ENCODE assay signal across 20 cellular contexts in genomic region chr19:32876919-32877285, GRCh38. TPM values are rescaled to one million over a fixed set of nuclear protein-coding genes. Genes with fewer than 3 reads are reported as not detected.
DNase-seq lines count a peak whose midpoint lies in the region; ATAC-seq and TF ChIP-seq lines count a peak whose summit lies in the region.
"Had no signal": no experiment of that assay in that cellular context is flagged by ENCODE, and none has a peak within 500 bp of the region (broad histone marks: within the 10 kb centered on the region; RNA-seq: fewer than 3 reads in every experiment).

No MANE protein-coding gene starts in this region.

- no peaks in the 10 kb centered on the region for H3K9me2 ChIP-seq in PC-3 (replicated peaks; ENCODE audit: low read length)

- H3K4me1 ChIP-seq in PC-3 (ENCODE audit: insufficient read depth, low read length) (peaks cover 13% of the 10 kb centered on the region), smooth muscle cell (ENCODE audit: low read depth) (no peaks in the 10 kb centered on the region)
- H3K4me1 ChIP-seq: breast epithelium, gastroesophageal sphincter, stomach had no signal

- H3K27ac ChIP-seq in PC-3 (ENCODE audit: low read length) (peak overlapping the region; percentile 81), smooth muscle cell (ENCODE audit: low read depth) (peak overlapping the region; percentile 55)
- H3K27ac ChIP-seq: breast epithelium, gastroesophageal sphincter, skin epidermis, stomach had no signal

- no peaks in the 10 kb centered on the region for H3K27me3 ChIP-seq in PC-3 (ENCODE audit: low read length)
- H3K27me3 ChIP-seq in smooth muscle cell (ENCODE audit: low read depth) = no peaks in the 10 kb centered on the region
- H3K27me3 ChIP-seq: breast epithelium, gastroesophageal sphincter, stomach had no signal

- POLR2A ChIA-PET in PC-3 (lab: Charles Lee; ENCODE audit: unreplicated experiment) = interaction anchor here (0.6 kb wide), 1 partner anchor 300 kb away, joined by 3 read pairs; no protein-coding TSS in a partner anchor

- H3F3A ChIP-seq in PC-3 (ENCODE audit: low read length, unreplicated experiment) (no peaks in the 10 kb centered on the region), smooth muscle cell (ENCODE audit: low read depth) (no peaks in the 10 kb centered on the region)

- H4K20me1 ChIP-seq in PC-3 (ENCODE audit: low read length) (no peaks in the 10 kb centered on the region), smooth muscle cell (ENCODE audit: low read depth) (no peaks in the 10 kb centered on the region)

- intact Hi-C loops in PC-3 (cut with micrococcal nuclease) = loop anchor here (1.0 kb wide), 1 partner anchor 52 kb away; no protein-coding TSS in a partner anchor

- no TSS peak for BruUV-seq in PC-3 (replicated peaks; lab: Mats Ljungman, UMichigan)

- DNase-seq in GM04504 (ENCODE audit: low read depth) (peak; percentile 34), PC-3 (peak; percentile 83), fibroblast of pulmonary artery (ENCODE audit: low read depth) (peak; percentile 13), smooth muscle cell (lab: John Stamatoyannopoulos, UW; ENCODE audit: unreplicated experiment) (no peak), cortex of kidney (lab: John Stamatoyannopoulos, UW) (no peak)
- DNase-seq in stimulated activated naive CD8-positive, alpha-beta T cell treated with anti-CD3 and anti-CD28 coated beads, Interleukin-15, Interleukin-2, amounts not matched to agents 100 U/mL and 50 U/mL, for 24 hours = no peak
- DNase-seq: activated naive CD4-positive, alpha-beta T cell; effector memory CD8-positive, alpha-beta T cell; NCI-H187; NCI-H526; T-helper 17 cell had no signal

- no peak overlapping the region for H3K4me3 ChIP-seq in PC-3 (ENCODE audit: low read length)
- H3K4me3 ChIP-seq in fibroblast of pulmonary artery (replicated peaks; ENCODE audit: low read depth, low read length) = no peak overlapping the region
- H3K4me3 ChIP-seq in smooth muscle cell = no peak overlapping the region
- H3K4me3 ChIP-seq: breast epithelium, gastroesophageal sphincter, skin epidermis, stomach had no signal

- TF ChIP-seq CTCF in PC-3 (conservative IDR thresholded peaks at IDR 0.05; ENCODE audit: low read depth, low read length) (no peak), fibroblast of pulmonary artery (IDR thresholded peaks at IDR 0.05; ENCODE audit: low read length, missing control alignments) (no peak), smooth muscle cell (IDR thresholded peaks at IDR 0.05; ENCODE audit: borderline replicate concordance, insufficient read depth, poor library complexity, severe bottlenecking) (no peak)

- no peaks in the 10 kb centered on the region for H3K36me3 ChIP-seq in PC-3 (ENCODE audit: low read depth, low read length)
- no peaks in the 10 kb centered on the region for H3K36me3 ChIP-seq in smooth muscle cell (ENCODE audit: low read depth)
- H3K36me3 ChIP-seq: breast epithelium had no signal

- H3K9ac ChIP-seq in PC-3 (ENCODE audit: low read length) (no peak overlapping the region), smooth muscle cell (ENCODE audit: low read depth) (peak overlapping the region; percentile 33)

- H3K4me2 ChIP-seq in PC-3 (ENCODE audit: low read length) = peak overlapping the region; percentile 61
- H3K4me2 ChIP-seq in smooth muscle cell = no peak overlapping the region

- H2AFZ ChIP-seq in PC-3 (ENCODE audit: low read length) (peak overlapping the region; percentile 46), smooth muscle cell (ENCODE audit: low read depth) (no peak overlapping the region)

- H3K9me3 ChIP-seq in PC-3 (ENCODE audit: low read length) (no peaks in the 10 kb centered on the region), smooth muscle cell (replicated peaks; ENCODE audit: low read depth) (no peaks in the 10 kb centered on the region)
- H3K9me3 ChIP-seq: breast epithelium, gastroesophageal sphincter, stomach had no signal

- H3K79me2 ChIP-seq in PC-3 (ENCODE audit: low read length) (no peaks in the 10 kb centered on the region), smooth muscle cell (ENCODE audit: low read depth) (no peaks in the 10 kb centered on the region)

- ATAC-seq in PC-3 (peak; percentile 99), GM18870 (IDR thresholded peaks at IDR 0.05; ENCODE audit: unreplicated experiment) (no peak), HG02610 (IDR thresholded peaks at IDR 0.05; ENCODE audit: unreplicated experiment) (no peak)
- no peak for ATAC-seq in stimulated activated naive CD8-positive, alpha-beta T cell treated with anti-CD3 and anti-CD28 coated beads, Interleukin-15, Interleukin-2, amounts not matched to agents 100 U/mL and 50 U/mL, for 24 hours
- ATAC-seq: activated CD4-positive, CD25-positive, alpha-beta regulatory T cell treated with anti-CD3 and anti-CD28 coated beads, Interleukin-2, amount 50 U/mL, for 24 hours; effector memory CD8-positive, alpha-beta T cell; gastroesophageal sphincter; T-helper 17 cell had no signal

- CTCF ChIA-PET in PC-3 (lab: Charles Lee) = no interaction called here

- WGBS in smooth muscle cell (ENCODE audit: low lambda C conversion rate) = 35% methylated on average over 12 of the region's 12 CpGs

RNA-seq across cellular contexts. Expression of gene SLC7A9, which starts 7.3 kb away (rescaled TPM):
- total RNA-seq in PC-3 (2014; rRNA removed) (not detected in 2 replicates), smooth muscle cell (not detected in 2 replicates)
- 0.21 and 0.24 TPM in 2 replicates for polyA plus RNA-seq in smooth muscle cell
- total RNA-seq: RPMI7951 had no signal
- polyA plus RNA-seq: CD14-positive monocyte had no signal

Comparison
In these comparisons a context has a peak if more than half of its experiments do, and no peak if none do; other contexts are left out.
1. DNase-seq: peak in GM04504 (single experiment), PC-3 (single experiment) and fibroblast of pulmonary artery (single experiment); none in smooth muscle cell (single experiment), stimulated activated naive CD8-positive, alpha-beta T cell treated with anti-CD3 and anti-CD28 coated beads, Interleukin-15, Interleukin-2, amounts not matched to agents 100 U/mL and 50 U/mL, for 24 hours (single experiment) and cortex of kidney (single experiment).